Comparison of ENCODE assay signal across 33 cellular contexts in genomic region chr4:184014301-184014700, GRCh38.
"Had no signal": no experiment of that assay in that cellular context is flagged by ENCODE, and none has a peak within 500 bp of the region (broad histone marks: within the 10 kb centered on the region; RNA-seq: fewer than 3 reads in every experiment).

No MANE protein-coding gene starts in this region.

- H3K27ac Mint-ChIP-seq: activated CD8-positive, alpha-beta memory T cell treated with anti-CD3 and anti-CD28 coated beads, Interleukin-2, amount 10 ng/mL, durations not matched to agents 7 days and 5 days; activated CD8-positive, alpha-beta T cell treated with anti-CD3 and anti-CD28 coated beads, Interleukin-2, amount 10 ng/mL, durations not matched to agents 7 days and 5 days; activated naive CD4-positive, alpha-beta T cell treated with anti-CD3 and anti-CD28 coated beads for 36 hours; activated naive CD4-positive, alpha-beta T cell treated with anti-CD3 and anti-CD28 coated beads, Interleukin-2, amount 50 U/mL, for 24 hours; activated naive CD8-positive, alpha-beta T cell treated with anti-CD3 and anti-CD28 coated beads for 36 hours; activated naive CD8-positive, alpha-beta T cell treated with anti-CD3 and anti-CD28 coated beads, Interleukin-2, amount 50 U/mL, for 24 hours; activated T-helper 1 cell treated with anti-CD3 and anti-CD28 coated beads, Interleukin-12 subunit alpha, Interleukin-12 subunit beta, Interleukin-2, Interleukin-4 antibody, amounts not matched to agents 30 ng/mL and 10 ng/mL and 1 ng/mL, durations not matched to agents 14 hours and 24 hours and 36 hours; activated T-helper 2 cell treated with anti-CD3 and anti-CD28 coated beads, Interferon-gamma antibody, Interleukin-2, Interleukin-4, amounts not matched to agents 10 μg/mL and 5 μg/mL and 100 μg/mL, durations not matched to agents 14 hours and 24 hours and 36 hours; brain; WTC11 had no signal

- H3K27me3 ChIP-seq: adrenal gland, breast epithelium, cardiac muscle cell, colonic mucosa, gastrocnemius medialis, heart left ventricle had no signal

- H3K36me3 Mint-ChIP-seq: activated CD8-positive, alpha-beta memory T cell treated with anti-CD3 and anti-CD28 coated beads, Interleukin-2, amount 10 ng/mL, durations not matched to agents 7 days and 5 days; activated naive CD4-positive, alpha-beta T cell treated with anti-CD3 and anti-CD28 coated beads, Interleukin-2, amount 50 U/mL, for 24 hours; activated naive CD8-positive, alpha-beta T cell treated with anti-CD3 and anti-CD28 coated beads for 36 hours had no signal

- H3K27ac ChIP-seq: adrenal gland, breast epithelium, colonic mucosa, gastrocnemius medialis, heart left ventricle had no signal

- H3K4me1 ChIP-seq: adrenal gland, breast epithelium, colonic mucosa had no signal

- H3K4me3 ChIP-seq: adrenal gland, breast epithelium, cardiac muscle cell, colonic mucosa, gastrocnemius medialis, heart left ventricle had no signal

- H3K9me3 Mint-ChIP-seq: activated naive CD4-positive, alpha-beta T cell treated with anti-CD3 and anti-CD28 coated beads for 36 hours; activated naive CD4-positive, alpha-beta T cell treated with anti-CD3 and anti-CD28 coated beads, Interleukin-2, amount 50 U/mL, for 24 hours; activated naive CD8-positive, alpha-beta T cell treated with anti-CD3 and anti-CD28 coated beads for 36 hours; activated naive CD8-positive, alpha-beta T cell treated with anti-CD3 and anti-CD28 coated beads, Interleukin-2, amount 50 U/mL, for 24 hours; activated T-helper 1 cell treated with anti-CD3 and anti-CD28 coated beads, Interleukin-12 subunit alpha, Interleukin-12 subunit beta, Interleukin-2, Interleukin-4 antibody, amounts not matched to agents 30 ng/mL and 10 ng/mL and 1 ng/mL, durations not matched to agents 14 hours and 24 hours and 36 hours; activated T-helper 2 cell treated with anti-CD3 and anti-CD28 coated beads, Interferon-gamma antibody, Interleukin-2, Interleukin-4, amounts not matched to agents 10 μg/mL and 5 μg/mL and 100 μg/mL, durations not matched to agents 14 hours and 24 hours and 36 hours had no signal

- H3K4me1 Mint-ChIP-seq: activated naive CD4-positive, alpha-beta T cell treated with anti-CD3 and anti-CD28 coated beads, Interleukin-2, amount 50 U/mL, for 24 hours; activated naive CD8-positive, alpha-beta T cell treated with anti-CD3 and anti-CD28 coated beads, Interleukin-2, amount 50 U/mL, for 24 hours had no signal

- H3K27me3 Mint-ChIP-seq: activated naive CD4-positive, alpha-beta T cell treated with anti-CD3 and anti-CD28 coated beads, Interleukin-2, amount 50 U/mL, for 24 hours; activated naive CD8-positive, alpha-beta T cell treated with anti-CD3 and anti-CD28 coated beads for 36 hours; activated naive CD8-positive, alpha-beta T cell treated with anti-CD3 and anti-CD28 coated beads, Interleukin-2, amount 50 U/mL, for 24 hours; brain had no signal

- H3K4me3 Mint-ChIP-seq: activated CD8-positive, alpha-beta memory T cell treated with anti-CD3 and anti-CD28 coated beads, Interleukin-2, amount 10 ng/mL, durations not matched to agents 7 days and 5 days; activated CD8-positive, alpha-beta T cell treated with anti-CD3 and anti-CD28 coated beads, Interleukin-2, amount 10 ng/mL, durations not matched to agents 7 days and 5 days; activated naive CD4-positive, alpha-beta T cell treated with anti-CD3 and anti-CD28 coated beads for 36 hours; activated naive CD4-positive, alpha-beta T cell treated with anti-CD3 and anti-CD28 coated beads, Interleukin-2, amount 50 U/mL, for 24 hours; activated naive CD8-positive, alpha-beta T cell treated with anti-CD3 and anti-CD28 coated beads for 36 hours; activated naive CD8-positive, alpha-beta T cell treated with anti-CD3 and anti-CD28 coated beads, Interleukin-2, amount 50 U/mL, for 24 hours; activated T-helper 1 cell treated with anti-CD3 and anti-CD28 coated beads, Interleukin-12 subunit alpha, Interleukin-12 subunit beta, Interleukin-2, Interleukin-4 antibody, amounts not matched to agents 30 ng/mL and 10 ng/mL and 1 ng/mL, durations not matched to agents 14 hours and 24 hours and 36 hours; brain; WTC11 had no signal

- H3K36me3 ChIP-seq: breast epithelium, cardiac muscle cell, colonic mucosa had no signal

- DNase-seq: activated CD4-positive, alpha-beta T cell treated with anti-CD3 and anti-CD28 coated beads for 48 hours; activated CD4-positive, alpha-beta T cell treated with anti-CD3 and anti-CD28 coated beads, Interleukin-2, amount 50 U/mL, for 1 hour; activated CD4-positive, alpha-beta T cell treated with anti-CD3 and anti-CD28 coated beads, Interleukin-2, amount 50 U/mL, for 48 hours; activated CD8-positive, alpha-beta memory T cell treated with anti-CD3 and anti-CD28 coated beads, Interleukin-2, amount 10 ng/mL, durations not matched to agents 7 days and 5 days; activated CD8-positive, alpha-beta memory T cell treated with anti-CD3 and anti-CD28 coated beads, Interleukin-2, amount 50 U/mL, for 4 hours; activated CD8-positive, alpha-beta T cell treated with anti-CD3 and anti-CD28 coated beads, Interleukin-2, amount 10 ng/mL, durations not matched to agents 7 days and 5 days; activated effector memory CD4-positive, alpha-beta T cell treated with anti-CD3 and anti-CD28 coated beads, Interleukin-2, amount 50 U/mL, for 16 hours; activated naive CD4-positive, alpha-beta T cell treated with anti-CD3 and anti-CD28 coated beads for 36 hours; activated naive CD8-positive, alpha-beta T cell treated with anti-CD3 and anti-CD28 coated beads for 36 hours; activated naive CD8-positive, alpha-beta T cell treated with anti-CD3 and anti-CD28 coated beads, Interleukin-2, amount 50 U/mL, for 24 hours; activated T-cell treated with anti-CD3 and anti-CD28 coated beads, Interleukin-2, amount 50 U/mL, for 1 hour; activated T-cell treated with anti-CD3 and anti-CD28 coated beads, Interleukin-2, amount 50 U/mL, for 48 hours; adrenal gland; amygdala; aorta; central memory CD4-positive, alpha-beta T cell; cerebellar nuclear complex; colonic mucosa; effector CD8-positive, alpha-beta T cell; foreskin fibroblast; gastrocnemius medialis; glutamatergic neuron; heart left ventricle; T-helper 2 cell had no signal

- ATAC-seq: activated CD4-positive, CD25-positive, alpha-beta regulatory T cell treated with anti-CD3 and anti-CD28 coated beads, Interleukin-2, amount 50 U/mL, for 24 hours; activated CD8-positive, alpha-beta memory T cell treated with anti-CD3 and anti-CD28 coated beads, Interleukin-2, amount 10 ng/mL, durations not matched to agents 7 days and 5 days; activated CD8-positive, alpha-beta T cell treated with anti-CD3 and anti-CD28 coated beads, Interleukin-2, amount 10 ng/mL, durations not matched to agents 7 days and 5 days; activated naive CD8-positive, alpha-beta T cell treated with anti-CD3 and anti-CD28 coated beads, Interleukin-2, amount 50 U/mL, for 24 hours; esophagus mucosa; gastrocnemius medialis; heart left ventricle; WTC11 had no signal

- H3K9me3 ChIP-seq: adrenal gland, breast epithelium, colonic mucosa, gastrocnemius medialis, heart left ventricle had no signal
